Comparison of ENCODE assay signal across 1 cellular context in the genomic region with DNA sequence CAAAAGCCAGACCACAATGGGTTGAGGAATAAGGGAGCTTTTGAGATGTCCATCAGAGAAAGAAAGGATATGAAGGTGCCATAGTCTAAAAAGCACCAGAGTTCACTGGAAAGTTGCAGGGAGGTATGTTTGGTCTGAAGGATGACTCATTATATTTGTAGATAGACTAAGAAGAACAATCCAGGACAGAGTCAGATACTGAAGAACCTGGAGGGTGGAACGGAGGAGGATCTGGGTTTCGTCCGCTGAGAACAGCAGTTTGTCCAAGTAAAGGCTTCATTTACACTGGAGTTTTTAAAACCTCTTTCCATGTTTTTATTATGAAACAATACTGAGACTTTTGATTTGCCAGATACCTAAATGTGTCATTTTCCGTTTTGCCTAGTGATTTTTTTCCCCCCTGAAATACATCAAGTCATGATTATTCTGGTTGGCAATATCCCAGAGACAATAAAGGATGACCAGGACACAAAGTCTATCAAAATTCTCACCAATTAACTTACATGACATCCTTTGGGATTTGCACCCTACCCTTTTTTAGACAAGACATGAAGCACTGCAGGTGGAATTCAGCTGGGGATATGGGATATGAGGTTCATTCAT.
TF ChIP-seq lines count a peak whose summit lies in the region.

No MANE protein-coding gene starts in this region.

TF ChIP-seq in HEK293, 187 proteins besides CTCF, POLR2A, EP300 and RAD21 (continued from another document):
- TF ChIP-seq, protein P1, sequence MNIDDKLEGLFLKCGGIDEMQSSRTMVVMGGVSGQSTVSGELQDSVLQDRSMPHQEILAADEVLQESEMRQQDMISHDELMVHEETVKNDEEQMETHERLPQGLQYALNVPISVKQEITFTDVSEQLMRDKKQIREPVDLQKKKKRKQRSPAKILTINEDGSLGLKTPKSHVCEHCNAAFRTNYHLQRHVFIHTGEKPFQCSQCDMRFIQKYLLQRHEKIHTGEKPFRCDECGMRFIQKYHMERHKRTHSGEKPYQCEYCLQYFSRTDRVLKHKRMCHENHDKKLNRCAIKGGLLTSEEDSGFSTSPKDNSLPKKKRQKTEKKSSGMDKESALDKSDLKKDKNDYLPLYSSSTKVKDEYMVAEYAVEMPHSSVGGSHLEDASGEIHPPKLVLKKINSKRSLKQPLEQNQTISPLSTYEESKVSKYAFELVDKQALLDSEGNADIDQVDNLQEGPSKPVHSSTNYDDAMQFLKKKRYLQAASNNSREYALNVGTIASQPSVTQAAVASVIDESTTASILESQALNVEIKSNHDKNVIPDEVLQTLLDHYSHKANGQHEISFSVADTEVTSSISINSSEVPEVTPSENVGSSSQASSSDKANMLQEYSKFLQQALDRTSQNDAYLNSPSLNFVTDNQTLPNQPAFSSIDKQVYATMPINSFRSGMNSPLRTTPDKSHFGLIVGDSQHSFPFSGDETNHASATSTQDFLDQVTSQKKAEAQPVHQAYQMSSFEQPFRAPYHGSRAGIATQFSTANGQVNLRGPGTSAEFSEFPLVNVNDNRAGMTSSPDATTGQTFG (tag by site-specific recombination; IDR thresholded peaks at IDR 0.05; ENCODE audit: borderline replicate concordance): no peak
- TF ChIP-seq ZNF623 (tag by site-specific recombination; IDR thresholded peaks at IDR 0.05) (no peak), ZBTB1 (tag by site-specific recombination; IDR thresholded peaks at IDR 0.05) (no peak), ZNF302 (tag by site-specific recombination; IDR thresholded peaks at IDR 0.05; ENCODE audit: low read depth) (no peak), ZNF600 (tag by site-specific recombination; IDR thresholded peaks at IDR 0.05) (0 out of 2 replicates have a peak, but pooled peaks have one; percentile 31), ZNF654 (tag by site-specific recombination; IDR thresholded peaks at IDR 0.05; ENCODE audit: low read depth) (no peak), HOXA7 (CRISPR knock-in tag; IDR thresholded peaks at IDR 0.05; ENCODE audit: borderline replicate concordance) (no peak)
- TF ChIP-seq, protein P2, sequence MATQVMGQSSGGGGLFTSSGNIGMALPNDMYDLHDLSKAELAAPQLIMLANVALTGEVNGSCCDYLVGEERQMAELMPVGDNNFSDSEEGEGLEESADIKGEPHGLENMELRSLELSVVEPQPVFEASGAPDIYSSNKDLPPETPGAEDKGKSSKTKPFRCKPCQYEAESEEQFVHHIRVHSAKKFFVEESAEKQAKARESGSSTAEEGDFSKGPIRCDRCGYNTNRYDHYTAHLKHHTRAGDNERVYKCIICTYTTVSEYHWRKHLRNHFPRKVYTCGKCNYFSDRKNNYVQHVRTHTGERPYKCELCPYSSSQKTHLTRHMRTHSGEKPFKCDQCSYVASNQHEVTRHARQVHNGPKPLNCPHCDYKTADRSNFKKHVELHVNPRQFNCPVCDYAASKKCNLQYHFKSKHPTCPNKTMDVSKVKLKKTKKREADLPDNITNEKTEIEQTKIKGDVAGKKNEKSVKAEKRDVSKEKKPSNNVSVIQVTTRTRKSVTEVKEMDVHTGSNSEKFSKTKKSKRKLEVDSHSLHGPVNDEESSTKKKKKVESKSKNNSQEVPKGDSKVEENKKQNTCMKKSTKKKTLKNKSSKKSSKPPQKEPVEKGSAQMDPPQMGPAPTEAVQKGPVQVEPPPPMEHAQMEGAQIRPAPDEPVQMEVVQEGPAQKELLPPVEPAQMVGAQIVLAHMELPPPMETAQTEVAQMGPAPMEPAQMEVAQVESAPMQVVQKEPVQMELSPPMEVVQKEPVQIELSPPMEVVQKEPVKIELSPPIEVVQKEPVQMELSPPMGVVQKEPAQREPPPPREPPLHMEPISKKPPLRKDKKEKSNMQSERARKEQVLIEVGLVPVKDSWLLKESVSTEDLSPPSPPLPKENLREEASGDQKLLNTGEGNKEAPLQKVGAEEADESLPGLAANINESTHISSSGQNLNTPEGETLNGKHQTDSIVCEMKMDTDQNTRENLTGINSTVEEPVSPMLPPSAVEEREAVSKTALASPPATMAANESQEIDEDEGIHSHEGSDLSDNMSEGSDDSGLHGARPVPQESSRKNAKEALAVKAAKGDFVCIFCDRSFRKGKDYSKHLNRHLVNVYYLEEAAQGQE (tag by site-specific recombination; IDR thresholded peaks at IDR 0.05): no peak
- TF ChIP-seq, protein P3, sequence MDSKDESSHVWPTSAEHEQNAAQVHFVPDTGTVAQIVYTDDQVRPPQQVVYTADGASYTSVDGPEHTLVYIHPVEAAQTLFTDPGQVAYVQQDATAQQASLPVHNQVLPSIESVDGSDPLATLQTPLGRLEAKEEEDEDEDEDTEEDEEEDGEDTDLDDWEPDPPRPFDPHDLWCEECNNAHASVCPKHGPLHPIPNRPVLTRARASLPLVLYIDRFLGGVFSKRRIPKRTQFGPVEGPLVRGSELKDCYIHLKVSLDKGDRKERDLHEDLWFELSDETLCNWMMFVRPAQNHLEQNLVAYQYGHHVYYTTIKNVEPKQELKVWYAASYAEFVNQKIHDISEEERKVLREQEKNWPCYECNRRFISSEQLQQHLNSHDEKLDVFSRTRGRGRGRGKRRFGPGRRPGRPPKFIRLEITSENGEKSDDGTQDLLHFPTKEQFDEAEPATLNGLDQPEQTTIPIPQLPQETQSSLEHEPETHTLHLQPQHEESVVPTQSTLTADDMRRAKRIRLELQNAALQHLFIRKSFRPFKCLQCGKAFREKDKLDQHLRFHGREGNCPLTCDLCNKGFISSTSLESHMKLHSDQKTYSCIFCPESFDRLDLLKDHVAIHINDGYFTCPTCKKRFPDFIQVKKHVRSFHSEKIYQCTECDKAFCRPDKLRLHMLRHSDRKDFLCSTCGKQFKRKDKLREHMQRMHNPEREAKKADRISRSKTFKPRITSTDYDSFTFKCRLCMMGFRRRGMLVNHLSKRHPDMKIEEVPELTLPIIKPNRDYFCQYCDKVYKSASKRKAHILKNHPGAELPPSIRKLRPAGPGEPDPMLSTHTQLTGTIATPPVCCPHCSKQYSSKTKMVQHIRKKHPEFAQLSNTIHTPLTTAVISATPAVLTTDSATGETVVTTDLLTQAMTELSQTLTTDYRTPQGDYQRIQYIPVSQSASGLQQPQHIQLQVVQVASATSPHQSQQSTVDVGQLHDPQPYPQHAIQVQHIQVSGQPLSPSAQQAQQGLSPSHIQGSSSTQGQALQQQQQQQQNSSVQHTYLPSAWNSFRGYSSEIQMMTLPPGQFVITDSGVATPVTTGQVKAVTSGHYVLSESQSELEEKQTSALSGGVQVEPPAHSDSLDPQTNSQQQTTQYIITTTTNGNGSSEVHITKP (tag by site-specific recombination; IDR thresholded peaks at IDR 0.05): peak; percentile 73
